1 cellular context compared by ENCODE assay signal in genomic region chr1:116568925-116569490, GRCh38.
TF ChIP-seq lines count a peak whose summit lies in the region.

No MANE protein-coding gene starts in this region.

TF ChIP-seq in K562, 482 proteins besides CTCF, POLR2A, EP300 and RAD21:
- peak; percentile 20 for TF ChIP-seq RBM25 (IDR thresholded peaks at IDR 0.05; ENCODE audit: low read depth, low read length, severe bottlenecking)
- 0 out of 2 replicates have a peak, but pooled peaks have one; percentile 45 for TF ChIP-seq ZNF75A (CRISPR knock-in tag; IDR thresholded peaks at IDR 0.05)
- no peak for TF ChIP-seq GTF2B (IDR thresholded peaks at IDR 0.05; ENCODE audit: extremely low read depth, insufficient read length)
